ENCODE assay signal across 10 cellular contexts in the genomic region with DNA sequence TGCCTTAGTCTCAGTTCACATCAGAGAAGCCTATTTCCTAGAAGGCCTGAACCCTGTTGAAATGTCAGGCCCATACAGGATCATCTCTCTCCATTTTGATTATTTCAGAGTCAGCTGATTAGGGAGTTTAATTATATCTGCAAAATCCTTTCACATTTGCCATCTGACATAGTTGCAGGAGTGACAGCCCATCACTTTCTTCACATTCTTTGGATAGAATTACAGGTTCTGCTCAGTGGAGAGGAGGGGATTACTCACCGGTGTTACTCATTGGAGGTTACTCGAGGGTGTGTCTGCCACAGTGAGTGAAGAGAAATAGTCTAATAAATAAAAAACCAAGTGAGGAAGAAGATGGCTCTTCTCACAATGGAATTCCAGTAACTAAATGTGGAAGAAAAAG.
DNase-seq lines count a peak whose midpoint lies in the region; ATAC-seq and TF ChIP-seq lines count a peak whose summit lies in the region.
"Had no signal": no experiment of that assay in that cellular context is flagged by ENCODE, and none has a peak within 500 bp of the region (broad histone marks: within the 10 kb centered on the region; RNA-seq: fewer than 3 reads in every experiment).

No MANE protein-coding gene starts in this region.

- TF ChIP-seq EP300 in SK-N-SH (IDR thresholded peaks at IDR 0.05; ENCODE audit: borderline replicate concordance in 1 of 2, low read depth in 1 of 2, low read length in 1 of 2) (no peak; a peak in 1 of 4 replicates), suprapubic skin (IDR thresholded peaks at IDR 0.05) (no peak)

- H3F3A ChIP-seq in SK-N-SH (replicated peaks; ENCODE audit: insufficient read depth), result peaks cover 49% of the 10 kb centered on the region

- 80 to 93% (median 91%) methylated on average over 2 of the region's 2 CpGs for WGBS in heart left ventricle, 4 donors
- WGBS in SK-N-SH (ENCODE audit: low lambda C conversion rate), result 22% methylated on average over 2 of the region's 2 CpGs
- WGBS in suprapubic skin, result 58% methylated on average over 2 of the region's 2 CpGs

- H2AFZ ChIP-seq in SK-N-SH (ENCODE audit: low read depth), result no peak overlapping the region

- no peak overlapping the region for H3K9ac ChIP-seq in SK-N-SH

- H3K4me2 ChIP-seq in SK-N-SH, result no peak overlapping the region

- no peak overlapping the region for H3K27ac Mint-ChIP-seq in progenitor cell of endocrine pancreas

- H4K20me1 ChIP-seq in SK-N-SH (ENCODE audit: insufficient read depth), result no peaks in the 10 kb centered on the region

- H3K27me3 Mint-ChIP-seq in progenitor cell of endocrine pancreas, result no peaks in the 10 kb centered on the region

- H3K36me3 ChIP-seq in cardiac muscle cell, result no peaks in the 10 kb centered on the region
- peaks cover 0 to 12% (median 0%) of the 10 kb centered on the region in 9 donors for H3K36me3 ChIP-seq in heart left ventricle
- peaks cover 0 to 17% of the 10 kb centered on the region in 2 experiments for H3K36me3 ChIP-seq in SK-N-SH (replicated peaks in 1 of 2; ENCODE audit: control insufficient read depth in 1 of 2, insufficient read depth in 2 of 2, low read length in 1 of 2)
- peaks cover 4% of the 10 kb centered on the region for H3K36me3 ChIP-seq in suprapubic skin
- H3K36me3 ChIP-seq in vagina, result peaks cover 0 to 3% of the 10 kb centered on the region in 2 donors

- POLR2A ChIA-PET in SK-N-SH (lab: Yijun Ruan, JAX), result no interaction called here

- no peak overlapping the region for H3K4me3 Mint-ChIP-seq in progenitor cell of endocrine pancreas (ENCODE audit: low read depth)

- H3K4me3 ChIP-seq in cardiac muscle cell, result no peak overlapping the region
- H3K4me3 ChIP-seq in heart left ventricle, result no peak overlapping the region
- no peak overlapping the region for H3K4me3 ChIP-seq in SK-N-SH (ENCODE audit: low read depth in 2 of 2, low read length in 1 of 2)
- no peak overlapping the region for H3K4me3 ChIP-seq in foreskin fibroblast (ENCODE audit: low read depth in 1 of 2, low read length in 2 of 2)
- no peak overlapping the region for H3K4me3 ChIP-seq in suprapubic skin
- H3K4me3 ChIP-seq in vagina, result no peak overlapping the region

- H3K9me2 ChIP-seq in SK-N-SH, result no peaks in the 10 kb centered on the region

- DNase-seq in cardiac muscle cell (ENCODE audit: low read depth in 1 of 2, low spot score in 1 of 2) (no peak), heart left ventricle (no peak), SK-N-SH (no peak), foreskin fibroblast (peak; percentile 65 to 77), suprapubic skin (ENCODE audit: low spot score in 2 of 2) (no peak), progenitor cell of endocrine pancreas (ENCODE audit: low spot score, unreplicated experiment) (no peak), vagina (ENCODE audit: extremely low spot score in 2 of 2) (no peak), T-helper 9 cell (no peak)
- DNase-seq: central memory CD4-positive, alpha-beta T cell; NCI-H2029 treated with DMSO at 0.1 percent for 48 hours had no signal

- H3K9me3 Mint-ChIP-seq in progenitor cell of endocrine pancreas (ENCODE audit: low read depth), result no peaks in the 10 kb centered on the region

- H3K27me3 ChIP-seq in cardiac muscle cell (no peaks in the 10 kb centered on the region), heart left ventricle (no peaks in the 10 kb centered on the region), SK-N-SH (ENCODE audit: insufficient read depth) (no peaks in the 10 kb centered on the region), suprapubic skin (no peaks in the 10 kb centered on the region), vagina (no peaks in the 10 kb centered on the region)

- no peak for TF ChIP-seq POLR2A in heart left ventricle (IDR thresholded peaks at IDR 0.05)
- no peak for TF ChIP-seq POLR2A in suprapubic skin (IDR thresholded peaks at IDR 0.05)
- no peak for TF ChIP-seq POLR2A in vagina (IDR thresholded peaks at IDR 0.05)

- intact Hi-C loops in heart left ventricle (cut with DNase I) (no loop called here), vagina (cut with DNase I) (no loop called here)

- H3K9me3 ChIP-seq in cardiac muscle cell (ENCODE audit: low read depth), result no peaks in the 10 kb centered on the region
- H3K9me3 ChIP-seq in heart left ventricle, result no peaks in the 10 kb centered on the region
- H3K9me3 ChIP-seq in SK-N-SH, result no peaks in the 10 kb centered on the region
- no peaks in the 10 kb centered on the region for H3K9me3 ChIP-seq in suprapubic skin
- no peaks in the 10 kb centered on the region for H3K9me3 ChIP-seq in vagina

- H3K27ac ChIP-seq in cardiac muscle cell, result peak overlapping the region; percentile 38
- H3K27ac ChIP-seq in heart left ventricle, result no peak overlapping the region
- peak overlapping the region; percentile 28 to 98; a peak in 3 of 4 replicates for H3K27ac ChIP-seq in SK-N-SH (ENCODE audit: low read depth in 2 of 2, low read length in 1 of 2)
- peak overlapping the region; percentile 67 for H3K27ac ChIP-seq in suprapubic skin
- H3K27ac ChIP-seq in vagina, result no peak overlapping the region

- CTCF ChIA-PET in SK-N-SH (lab: Yijun Ruan, JAX), result interaction anchor here (1.0 kb wide), 2 partner anchors 17 to 60 kb away, joined by 3 to 4 read pairs; no protein-coding TSS in a partner anchor

- peaks cover 7% of the 10 kb centered on the region for H3K4me1 Mint-ChIP-seq in progenitor cell of endocrine pancreas (ENCODE audit: low read depth)

- no peak for TF ChIP-seq RAD21 in SK-N-SH (IDR thresholded peaks at IDR 0.05; ENCODE audit: low read length)

- H3K4me1 ChIP-seq in cardiac muscle cell (ENCODE audit: low read depth) (peaks cover 19% of the 10 kb centered on the region), heart left ventricle (peaks cover 0 to 33% (median 17%) of the 10 kb centered on the region in 12 donors), SK-N-SH (ENCODE audit: control insufficient read depth in 1 of 2, insufficient read depth in 2 of 2, low read depth in 1 of 2, low read length in 1 of 2) (peaks cover 15 to 27% of the 10 kb centered on the region in 2 experiments), suprapubic skin (peaks cover 12% of the 10 kb centered on the region), vagina (peaks cover 28% of the 10 kb centered on the region)

- H3K79me2 ChIP-seq in SK-N-SH (ENCODE audit: insufficient read depth), result peaks cover 21% of the 10 kb centered on the region

- TF ChIP-seq CTCF in cardiac muscle cell (IDR thresholded peaks at IDR 0.05; ENCODE audit: low read depth, low read length), result no peak
- TF ChIP-seq CTCF in heart left ventricle (IDR thresholded peaks at IDR 0.05), result no peak
- TF ChIP-seq CTCF in SK-N-SH (IDR thresholded peaks at IDR 0.05), result no peak
- no peak for TF ChIP-seq CTCF in foreskin fibroblast (IDR thresholded peaks at IDR 0.05; ENCODE audit: low read depth, low read length)
- TF ChIP-seq CTCF in suprapubic skin (IDR thresholded peaks at IDR 0.05), result no peak
- no peak for TF ChIP-seq CTCF in progenitor cell of endocrine pancreas (IDR thresholded peaks at IDR 0.05; ENCODE audit: unreplicated experiment)
- no peak for TF ChIP-seq CTCF in vagina (IDR thresholded peaks at IDR 0.05)

- no peak for ATAC-seq in heart left ventricle

- H3K36me3 Mint-ChIP-seq in progenitor cell of endocrine pancreas (ENCODE audit: insufficient read depth), result peaks cover 16% of the 10 kb centered on the region

TF ChIP-seq in SK-N-SH, 30 proteins besides CTCF, POLR2A, EP300 and RAD21 (continues in another document):
- TF ChIP-seq GABPA (IDR thresholded peaks at IDR 0.05; ENCODE audit: low read depth) (no peak), TCF12 (IDR thresholded peaks at IDR 0.05) (peak; percentile 20; the same call in 1 of the 2 replicates)
- TF ChIP-seq, protein P1, sequence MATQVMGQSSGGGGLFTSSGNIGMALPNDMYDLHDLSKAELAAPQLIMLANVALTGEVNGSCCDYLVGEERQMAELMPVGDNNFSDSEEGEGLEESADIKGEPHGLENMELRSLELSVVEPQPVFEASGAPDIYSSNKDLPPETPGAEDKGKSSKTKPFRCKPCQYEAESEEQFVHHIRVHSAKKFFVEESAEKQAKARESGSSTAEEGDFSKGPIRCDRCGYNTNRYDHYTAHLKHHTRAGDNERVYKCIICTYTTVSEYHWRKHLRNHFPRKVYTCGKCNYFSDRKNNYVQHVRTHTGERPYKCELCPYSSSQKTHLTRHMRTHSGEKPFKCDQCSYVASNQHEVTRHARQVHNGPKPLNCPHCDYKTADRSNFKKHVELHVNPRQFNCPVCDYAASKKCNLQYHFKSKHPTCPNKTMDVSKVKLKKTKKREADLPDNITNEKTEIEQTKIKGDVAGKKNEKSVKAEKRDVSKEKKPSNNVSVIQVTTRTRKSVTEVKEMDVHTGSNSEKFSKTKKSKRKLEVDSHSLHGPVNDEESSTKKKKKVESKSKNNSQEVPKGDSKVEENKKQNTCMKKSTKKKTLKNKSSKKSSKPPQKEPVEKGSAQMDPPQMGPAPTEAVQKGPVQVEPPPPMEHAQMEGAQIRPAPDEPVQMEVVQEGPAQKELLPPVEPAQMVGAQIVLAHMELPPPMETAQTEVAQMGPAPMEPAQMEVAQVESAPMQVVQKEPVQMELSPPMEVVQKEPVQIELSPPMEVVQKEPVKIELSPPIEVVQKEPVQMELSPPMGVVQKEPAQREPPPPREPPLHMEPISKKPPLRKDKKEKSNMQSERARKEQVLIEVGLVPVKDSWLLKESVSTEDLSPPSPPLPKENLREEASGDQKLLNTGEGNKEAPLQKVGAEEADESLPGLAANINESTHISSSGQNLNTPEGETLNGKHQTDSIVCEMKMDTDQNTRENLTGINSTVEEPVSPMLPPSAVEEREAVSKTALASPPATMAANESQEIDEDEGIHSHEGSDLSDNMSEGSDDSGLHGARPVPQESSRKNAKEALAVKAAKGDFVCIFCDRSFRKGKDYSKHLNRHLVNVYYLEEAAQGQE (IDR thresholded peaks at IDR 0.05; ENCODE audit: low read depth, low read length), result no peak
- TF ChIP-seq, protein P2, sequence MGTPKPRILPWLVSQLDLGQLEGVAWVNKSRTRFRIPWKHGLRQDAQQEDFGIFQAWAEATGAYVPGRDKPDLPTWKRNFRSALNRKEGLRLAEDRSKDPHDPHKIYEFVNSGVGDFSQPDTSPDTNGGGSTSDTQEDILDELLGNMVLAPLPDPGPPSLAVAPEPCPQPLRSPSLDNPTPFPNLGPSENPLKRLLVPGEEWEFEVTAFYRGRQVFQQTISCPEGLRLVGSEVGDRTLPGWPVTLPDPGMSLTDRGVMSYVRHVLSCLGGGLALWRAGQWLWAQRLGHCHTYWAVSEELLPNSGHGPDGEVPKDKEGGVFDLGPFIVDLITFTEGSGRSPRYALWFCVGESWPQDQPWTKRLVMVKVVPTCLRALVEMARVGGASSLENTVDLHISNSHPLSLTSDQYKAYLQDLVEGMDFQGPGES (IDR thresholded peaks at IDR 0.05; ENCODE audit: low read depth, low read length), result no peak

Comparison
In these comparisons a context has a peak if more than half of its experiments do, and no peak if none do; other contexts are left out.
1. H3K27ac ChIP-seq: peak in cardiac muscle cell (single experiment), SK-N-SH (2 of 2) and suprapubic skin (single experiment); none in heart left ventricle (0 of 12) and vagina (single experiment).
2. DNase-seq: peak in foreskin fibroblast (2 of 2); none in cardiac muscle cell (0 of 2), heart left ventricle (0 of 5), SK-N-SH (single experiment), suprapubic skin (0 of 2), progenitor cell of endocrine pancreas (single experiment), vagina (0 of 2) and T-helper 9 cell (single experiment).